2 cellular contexts compared by ENCODE assay signal in genomic region chr15:91050128-91050455, GRCh38.
TF ChIP-seq lines count a peak whose summit lies in the region.

No MANE protein-coding gene starts in this region.

TF ChIP-seq in A549, 52 proteins besides CTCF, POLR2A, EP300 and RAD21:
- TF ChIP-seq HOXA7 (CRISPR knock-in tag; IDR thresholded peaks at IDR 0.05) (no peak), FOXS1 (CRISPR knock-in tag; IDR thresholded peaks at IDR 0.05) (no peak), EHF (CRISPR knock-in tag; IDR thresholded peaks at IDR 0.05) (no peak), MAFK (IDR thresholded peaks at IDR 0.05; ENCODE audit: partially characterized antibody) (no peak), KDM1A (IDR thresholded peaks at IDR 0.05; ENCODE audit: low read depth) (no peak), ZFP36 (IDR thresholded peaks at IDR 0.05; ENCODE audit: borderline replicate concordance, partially characterized antibody) (no peak), REST (IDR thresholded peaks at IDR 0.05) (no peak), BCL3 (IDR thresholded peaks at IDR 0.05) (no peak), ZC3H11A (IDR thresholded peaks at IDR 0.05) (no peak), PHF8 (IDR thresholded peaks at IDR 0.05; ENCODE audit: borderline replicate concordance, low read depth) (no peak), HOXB13 (CRISPR knock-in tag; IDR thresholded peaks at IDR 0.05; ENCODE audit: low read depth) (no peak)

TF ChIP-seq in GM12878, 131 proteins besides CTCF, POLR2A, EP300 and RAD21:
- no peak for TF ChIP-seq MEF2A (IDR thresholded peaks at IDR 0.05; ENCODE audit: insufficient read depth, low read depth, low read length)
- TF ChIP-seq E2F8 (IDR thresholded peaks at IDR 0.05; ENCODE audit: low read depth, partially characterized antibody), result no peak
- TF ChIP-seq USF1 (IDR thresholded peaks at IDR 0.05; ENCODE audit: borderline replicate concordance, extremely low read length, insufficient read depth, low read depth, low read length), result no peak
- TF ChIP-seq RBBP5 (conservative IDR thresholded peaks at IDR 0.05), result no peak
- no peak for TF ChIP-seq MLLT1 (IDR thresholded peaks at IDR 0.05)
- no peak for TF ChIP-seq ZBTB40 (IDR thresholded peaks at IDR 0.05; ENCODE audit: borderline replicate concordance)
- TF ChIP-seq RELA (IDR thresholded peaks at IDR 0.05; ENCODE audit: borderline replicate concordance, partially characterized antibody), result no peak
- no peak for TF ChIP-seq GABPA (IDR thresholded peaks at IDR 0.05; ENCODE audit: low read depth)
- no peak for TF ChIP-seq NRF1 (conservative IDR thresholded peaks at IDR 0.05; ENCODE audit: low read depth, low read length)
- TF ChIP-seq CBX5 (IDR thresholded peaks at IDR 0.05; ENCODE audit: low read depth), result no peak
- no peak for TF ChIP-seq CHD2 (IDR thresholded peaks at IDR 0.05; ENCODE audit: borderline replicate concordance, low read depth, low read length)
- TF ChIP-seq FOXM1 (IDR thresholded peaks at IDR 0.05; ENCODE audit: low read depth, low read length), result no peak
- no peak for TF ChIP-seq SMARCA5 (IDR thresholded peaks at IDR 0.05)
- no peak for TF ChIP-seq ZBTB33 (IDR thresholded peaks at IDR 0.05)
- TF ChIP-seq HDAC6 (IDR thresholded peaks at IDR 0.05; ENCODE audit: unreplicated experiment), result no peak
- TF ChIP-seq BRCA1 (IDR thresholded peaks at IDR 0.05; ENCODE audit: low read depth, low read length), result no peak
- TF ChIP-seq WRNIP1 (IDR thresholded peaks at IDR 0.05; ENCODE audit: borderline replicate concordance, low read depth, low read length), result no peak
- no peak for TF ChIP-seq NFIC (IDR thresholded peaks at IDR 0.05; ENCODE audit: low read depth, low read length)
- TF ChIP-seq MEF2B (IDR thresholded peaks at IDR 0.05; ENCODE audit: partially characterized antibody, poor library complexity, severe bottlenecking), result no peak
